18 cellular contexts compared by ENCODE assay signal in genomic region chr1:84869750-84870149, GRCh38. TPM values are rescaled to one million over a fixed set of nuclear protein-coding genes. Genes with fewer than 3 reads are reported as not detected.
A peak's percentile ranks its signal among the peaks of the same experiment; 100 is the strongest.
DNase-seq lines count a peak whose midpoint lies in the region; ATAC-seq and TF ChIP-seq lines count a peak whose summit lies in the region.
"Had no signal": no experiment of that assay in that cellular context is flagged by ENCODE, and none has a peak within 500 bp of the region (broad histone marks: within the 10 kb centered on the region; RNA-seq: fewer than 3 reads in every experiment).

No MANE protein-coding gene starts in this region.

- DNase-seq in cardiac muscle cell (ENCODE audit: low read depth in 1 of 2, low spot score in 1 of 2): peak in 1 of 2 donors; percentile 81
- no peak for DNase-seq in left ventricle myocardium superior
- DNase-seq in NB4 (ENCODE audit: low read depth): peak; percentile 18
- peak; percentile 53 for DNase-seq in fibroblast of mammary gland (ENCODE audit: low read depth)
- no peak for DNase-seq in HT-29 (ENCODE audit: low spot score)
- no peak for DNase-seq in mesenchymal stem cell
- no peak for DNase-seq in colonic mucosa
- DNase-seq: BE2C; CD8-positive, alpha-beta T cell; DND-41; NCI-H1092; NCI-H1694; NCI-H2107; NCI-H345; SJCRH30 had no signal

- TF ChIP-seq POLR2A in NB4 (IDR thresholded peaks at IDR 0.05; ENCODE audit: extremely low read depth, insufficient read length): no peak

- H3K4me2 ChIP-seq in mesenchymal stem cell (ENCODE audit: low read length, poor library complexity, severe bottlenecking): no peak overlapping the region

- H4K8ac ChIP-seq in mesenchymal stem cell (ENCODE audit: low read length): no peak overlapping the region

- H3K4me3 ChIP-seq in cardiac muscle cell (no peak overlapping the region), NB4 (ENCODE audit: low read depth, low read length) (no peak overlapping the region), fibroblast of mammary gland (ENCODE audit: control insufficient read depth, low read depth, low read length) (no peak overlapping the region), mesenchymal stem cell (ENCODE audit: insufficient read depth in 1 of 2, low read depth in 1 of 2, low read length in 2 of 2) (no peak overlapping the region), colonic mucosa (no peak overlapping the region)
- H3K4me3 ChIP-seq: HAP-1, SJCRH30 had no signal

- H3K9me3 ChIP-seq in cardiac muscle cell (ENCODE audit: low read depth) (no peaks in the 10 kb centered on the region), mesenchymal stem cell (ENCODE audit: control insufficient read depth, low read length) (no peaks in the 10 kb centered on the region), colonic mucosa (no peaks in the 10 kb centered on the region)
- H3K9me3 ChIP-seq: BE2C, HAP-1, SJCRH30 had no signal

- H2AFZ ChIP-seq in mesenchymal stem cell (ENCODE audit: low read depth, low read length): no peak overlapping the region

- H2AK5ac ChIP-seq in mesenchymal stem cell (ENCODE audit: low read length, severe bottlenecking): no peak overlapping the region

- H3K27ac ChIP-seq in cardiac muscle cell (peak overlapping the region; percentile 64), mesenchymal stem cell (ENCODE audit: low read length, poor library complexity, severe bottlenecking) (no peak overlapping the region), colonic mucosa (no peak overlapping the region)
- H3K27ac ChIP-seq: RWPE1, SJCRH30 had no signal

- no peaks in the 10 kb centered on the region for H3K36me3 ChIP-seq in cardiac muscle cell
- H3K36me3 ChIP-seq in mesenchymal stem cell (ENCODE audit: control insufficient read depth in 1 of 2, insufficient read depth in 2 of 2, low read depth in 1 of 2, low read length in 2 of 2): no peaks in the 10 kb centered on the region
- no peaks in the 10 kb centered on the region for H3K36me3 ChIP-seq in colonic mucosa
- H3K36me3 ChIP-seq: BE2C, SJCRH30 had no signal

- H3K4me1 ChIP-seq in cardiac muscle cell (ENCODE audit: low read depth): peaks cover 20% of the 10 kb centered on the region
- H3K4me1 ChIP-seq in mesenchymal stem cell (ENCODE audit: control insufficient read depth, insufficient read depth, low read depth, low read length): no peaks in the 10 kb centered on the region
- H3K4me1 ChIP-seq in colonic mucosa: no peaks in the 10 kb centered on the region
- H3K4me1 ChIP-seq: BE2C, HAP-1, SJCRH30 had no signal

- no peak overlapping the region for H3K23ac ChIP-seq in mesenchymal stem cell (ENCODE audit: low read length in 2 of 2)

- no peak overlapping the region for H2BK120ac ChIP-seq in mesenchymal stem cell (ENCODE audit: low read depth, low read length)

- no peak overlapping the region for H3K9ac ChIP-seq in mesenchymal stem cell (ENCODE audit: low read length)
- no peak overlapping the region for H3K9ac ChIP-seq in colonic mucosa (ENCODE audit: low read depth in 2 of 2, low read length in 2 of 2)

- 83% methylated on average over 1 of the region's 1 CpG for WGBS in mesenchymal stem cell

- no peak overlapping the region for H2BK5ac ChIP-seq in mesenchymal stem cell (ENCODE audit: low read depth, low read length, poor library complexity, severe bottlenecking)

- no peaks in the 10 kb centered on the region for H3K79me1 ChIP-seq in mesenchymal stem cell (replicated peaks; ENCODE audit: low read length, poor library complexity, severe bottlenecking)

- H3K14ac ChIP-seq in mesenchymal stem cell (ENCODE audit: low read length in 2 of 2): no peak overlapping the region

- H2BK12ac ChIP-seq in mesenchymal stem cell (ENCODE audit: low read length in 2 of 2): no peak overlapping the region

- H3K4ac ChIP-seq in mesenchymal stem cell (ENCODE audit: low read depth in 1 of 2, low read length in 2 of 2): no peak overlapping the region

- H2BK15ac ChIP-seq in mesenchymal stem cell (ENCODE audit: low read depth, poor library complexity, severe bottlenecking): no peak overlapping the region

- ATAC-seq in left ventricle myocardium superior (no peak), HG03442 (IDR thresholded peaks at IDR 0.05; ENCODE audit: unreplicated experiment) (no peak)
- ATAC-seq: CD8-positive, alpha-beta T cell had no signal

- H3K18ac ChIP-seq in mesenchymal stem cell (ENCODE audit: low read depth in 1 of 2, low read length in 2 of 2): no peak overlapping the region

- H3K27me3 ChIP-seq in cardiac muscle cell (no peaks in the 10 kb centered on the region), mesenchymal stem cell (ENCODE audit: control insufficient read depth in 1 of 2, insufficient read depth in 1 of 2, low read length in 2 of 2) (peaks cover 6 to 26% of the 10 kb centered on the region in 2 experiments), colonic mucosa (no peaks in the 10 kb centered on the region)
- H3K27me3 ChIP-seq: BE2C, SJCRH30 had no signal

- TF ChIP-seq CTCF in cardiac muscle cell (IDR thresholded peaks at IDR 0.05; ENCODE audit: low read depth, low read length) (no peak), NB4 (IDR thresholded peaks at IDR 0.05; ENCODE audit: low read depth, low read length) (no peak), fibroblast of mammary gland (conservative IDR thresholded peaks at IDR 0.05; ENCODE audit: control insufficient read depth, insufficient read depth, low read depth, low read length) (no peak), colonic mucosa (IDR thresholded peaks at IDR 0.05) (no peak)

- H4K91ac ChIP-seq in mesenchymal stem cell (ENCODE audit: low read length): no peak overlapping the region

- intact Hi-C loops in left ventricle myocardium superior (cut with micrococcal nuclease) (no loop called here), colonic mucosa (cut with DNase I) (no loop called here)

RNA-seq across cellular contexts. Expression of gene LPAR3, which starts 23.3 kb away (rescaled TPM):
- total RNA-seq in cardiac muscle cell (8.9 and 11.1 TPM in 2 replicates), left ventricle myocardium superior (20.4 TPM), colonic mucosa (1 to 10 TPM; 2.3 to 3.6 TPM)
- polyA plus RNA-seq in cardiac muscle cell: 5.1 and 6.1 TPM in 2 replicates
- total RNA-seq in HT-29 (2014; rRNA removed; shearing (Covaris generic)): not detected in 2 replicates
- polyA plus RNA-seq in mesenchymal stem cell (2013, experiment 1 of 2): 3.7 TPM
- polyA plus RNA-seq in mesenchymal stem cell (2013, experiment 2 of 2): 3.8 TPM

Comparison
In these comparisons a context has a peak if more than half of its experiments do, and no peak if none do; other contexts are left out.
1. DNase-seq: peak in NB4 (single experiment) and fibroblast of mammary gland (single experiment); none in left ventricle myocardium superior (single experiment), HT-29 (single experiment), mesenchymal stem cell (single experiment) and colonic mucosa (single experiment).